8 cellular contexts compared by ENCODE assay signal in the genomic region with DNA sequence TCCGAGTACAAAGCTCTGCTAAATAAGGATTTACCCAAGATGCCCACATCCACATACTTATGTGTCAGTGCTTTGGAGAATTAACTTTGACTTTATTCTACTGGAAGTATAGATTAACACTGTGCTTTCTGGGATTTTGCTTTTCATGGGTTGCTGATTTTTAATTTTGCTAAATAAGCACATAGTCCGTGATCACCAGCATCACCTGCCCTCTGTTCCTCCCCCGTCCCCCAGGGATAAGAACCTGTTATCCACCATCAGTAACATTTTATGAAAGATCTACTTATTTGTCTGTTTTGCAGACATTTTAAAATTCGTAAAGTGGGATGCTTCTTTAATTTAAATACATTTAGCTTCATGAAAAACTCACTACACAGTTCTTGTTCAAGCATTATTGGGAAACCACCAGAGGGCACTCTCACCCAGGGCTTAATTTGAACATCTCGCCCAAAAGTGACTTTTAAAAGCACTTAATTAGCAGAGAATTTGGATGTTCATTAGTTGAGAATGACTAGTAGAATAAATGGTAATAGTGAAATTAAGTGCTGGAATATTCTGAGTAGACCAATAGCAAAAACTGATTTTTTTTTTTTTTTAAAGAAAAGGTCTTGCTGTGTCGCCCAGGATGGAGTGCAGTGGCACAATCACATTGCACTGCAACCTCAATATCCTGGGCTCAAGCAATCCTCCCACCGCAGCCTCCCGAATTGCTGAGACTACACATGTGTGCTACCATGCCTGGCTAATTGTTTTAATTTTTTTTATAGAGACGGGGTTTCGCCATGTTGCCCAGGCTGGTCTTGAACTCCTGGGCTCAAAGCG. TPM values are rescaled to one million over a fixed set of nuclear protein-coding genes. Genes with fewer than 3 reads are reported as not detected.
DNase-seq lines count a peak whose midpoint lies in the region; ATAC-seq, FAIRE-seq and TF ChIP-seq lines count a peak whose summit lies in the region.

No MANE protein-coding gene starts in this region.

- no peak overlapping the region for H2AK5ac ChIP-seq in neuronal stem cell (ENCODE audit: low read depth, low read length)

- no peak overlapping the region for H3K4me3 ChIP-seq in neuronal stem cell (ENCODE audit: low read length in 2 of 2)
- no peak overlapping the region for H3K4me3 ChIP-seq in upper lobe of right lung

- peak; percentile 5 for DNase-seq in SKM-1 (lab: John Stamatoyannopoulos, UW; ENCODE audit: unreplicated experiment)
- no peak for DNase-seq in SKM-1 treated with dmso at 0.1 percent for 144 hours (lab: John Stamatoyannopoulos, UW; ENCODE audit: unreplicated experiment)
- DNase-seq in NCI-H345 treated with DMSO at 0.1 percent for 48 hours (lab: John Stamatoyannopoulos, UW; ENCODE audit: unreplicated experiment) = peak; percentile 0
- peak; percentile 64 for DNase-seq in activated CD4-positive, alpha-beta memory T cell treated with anti-CD3 and anti-CD28 coated beads for 36 hours
- peak; percentile 21 for DNase-seq in neuronal stem cell (ENCODE audit: low spot score)
- no peak for DNase-seq in upper lobe of right lung

- no peak overlapping the region for H4K8ac ChIP-seq in neuronal stem cell (ENCODE audit: low read depth, low read length)

- H3K27ac ChIP-seq in neuronal stem cell (replicated peaks; ENCODE audit: low read length) = no peak overlapping the region
- no peak overlapping the region for H3K27ac ChIP-seq in upper lobe of right lung

- H3K27me3 Mint-ChIP-seq in activated CD4-positive, alpha-beta memory T cell treated with anti-CD3 and anti-CD28 coated beads for 36 hours = no peaks in the 10 kb centered on the region

- H2BK5ac ChIP-seq in neuronal stem cell (ENCODE audit: low read length) = no peak overlapping the region

- no peak overlapping the region for H3K9ac ChIP-seq in neuronal stem cell (ENCODE audit: low read depth, low read length, poor library complexity)

- H3K4ac ChIP-seq in neuronal stem cell (ENCODE audit: low read length) = no peak overlapping the region

- no peak overlapping the region for H4K91ac ChIP-seq in neuronal stem cell (ENCODE audit: low read depth, low read length, poor library complexity)

- H3K9me3 Mint-ChIP-seq in activated CD4-positive, alpha-beta memory T cell treated with anti-CD3 and anti-CD28 coated beads for 36 hours = no peaks in the 10 kb centered on the region

- TF ChIP-seq CTCF in upper lobe of right lung (IDR thresholded peaks at IDR 0.05) = peak; percentile 80

- no peak overlapping the region for H2BK12ac ChIP-seq in neuronal stem cell (ENCODE audit: low read length)

- no peak overlapping the region for H2BK120ac ChIP-seq in neuronal stem cell (ENCODE audit: low read depth, low read length)

- H3K18ac ChIP-seq in neuronal stem cell (ENCODE audit: low read length) = no peak overlapping the region

- no peak overlapping the region for H2BK15ac ChIP-seq in neuronal stem cell (ENCODE audit: low read length)

- H3K14ac ChIP-seq in neuronal stem cell (ENCODE audit: low read length) = no peak overlapping the region

- no peak overlapping the region for H2AFZ ChIP-seq in neuronal stem cell (ENCODE audit: low read length)

- WGBS in neuronal stem cell (ENCODE audit: extremely low coverage in 2 of 2, insufficient read length in 2 of 2, insufficient replicate concordance in 1 of 2), 2 donors = no CpG with 5 or more reads among the region's 11 CpGs

- CTCF ChIA-PET in activated CD4-positive, alpha-beta memory T cell treated with anti-CD3 and anti-CD28 coated beads for 36 hours (lab: Charles Lee) = interaction anchor here (0.5 to 8.1 kb wide), 50 partner anchors 9 to 1166 kb away, joined by 3 to 304 read pairs (median 4); a partner anchor contains a TSS

- intact Hi-C loops in activated CD4-positive, alpha-beta memory T cell treated with anti-CD3 and anti-CD28 coated beads for 36 hours (cut with micrococcal nuclease) = loop anchor here (2.0 to 5.0 kb wide), 5 partner anchors 66 to 600 kb away; no protein-coding TSS in a partner anchor
- intact Hi-C loops in upper lobe of right lung (cut with DNase I) = loop anchor here (5.0 kb wide), 1 partner anchor 599 kb away; no protein-coding TSS in a partner anchor

- H3K4me3 Mint-ChIP-seq in activated CD4-positive, alpha-beta memory T cell treated with anti-CD3 and anti-CD28 coated beads for 36 hours = no peak overlapping the region

- H3K79me1 ChIP-seq in neuronal stem cell (ENCODE audit: low read depth, low read length) = no peaks in the 10 kb centered on the region

- no peaks in the 10 kb centered on the region for H3K36me3 Mint-ChIP-seq in activated CD4-positive, alpha-beta memory T cell treated with anti-CD3 and anti-CD28 coated beads for 36 hours

- H3K23ac ChIP-seq in neuronal stem cell (ENCODE audit: low read depth, low read length, poor library complexity) = no peak overlapping the region

- H3K4me1 ChIP-seq in neuronal stem cell (ENCODE audit: control insufficient read depth in 2 of 2, insufficient read depth in 1 of 2, low read depth in 1 of 2, low read length in 2 of 2) = no peaks in the 10 kb centered on the region
- no peaks in the 10 kb centered on the region for H3K4me1 ChIP-seq in upper lobe of right lung

- no peak overlapping the region for H3K27ac Mint-ChIP-seq in activated CD4-positive, alpha-beta memory T cell treated with anti-CD3 and anti-CD28 coated beads for 36 hours

- H3K4me2 ChIP-seq in neuronal stem cell (ENCODE audit: insufficient read depth, low read length, poor library complexity, severe bottlenecking) = no peak overlapping the region

- H3K9me3 ChIP-seq in neuronal stem cell (replicated peaks in 1 of 2; ENCODE audit: control insufficient read depth in 2 of 2, insufficient read depth in 1 of 2, low read depth in 1 of 2, low read length in 2 of 2) (no peaks in the 10 kb centered on the region), upper lobe of right lung (no peaks in the 10 kb centered on the region)

- peaks cover 5 to 76% of the 10 kb centered on the region in 2 donors for H3K36me3 ChIP-seq in neuronal stem cell (replicated peaks in 1 of 2; ENCODE audit: control insufficient read depth in 2 of 2, insufficient read depth in 2 of 2, low read length in 2 of 2)
- peaks cover 29% of the 10 kb centered on the region for H3K36me3 ChIP-seq in upper lobe of right lung

- ATAC-seq in upper lobe of right lung (peak; percentile 61), HG03469 (IDR thresholded peaks at IDR 0.05; ENCODE audit: unreplicated experiment) (no peak)

- peak; percentile 62 for FAIRE-seq in endometrium (lab: Jason Lieb, UNC)

- no peaks in the 10 kb centered on the region for H3K27me3 ChIP-seq in neuronal stem cell (ENCODE audit: control insufficient read depth in 3 of 3, insufficient read depth in 3 of 3, low read depth in 1 of 3, low read length in 3 of 3)
- no peaks in the 10 kb centered on the region for H3K27me3 ChIP-seq in upper lobe of right lung

- POLR2A ChIA-PET in activated CD4-positive, alpha-beta memory T cell treated with anti-CD3 and anti-CD28 coated beads for 36 hours (lab: Charles Lee) = interaction anchor here (0.9 kb wide), 1 partner anchor 600 kb away, joined by 3 read pairs; no protein-coding TSS in a partner anchor

- H3K4me1 Mint-ChIP-seq in activated CD4-positive, alpha-beta memory T cell treated with anti-CD3 and anti-CD28 coated beads for 36 hours (ENCODE audit: low read depth) = peaks cover 10% of the 10 kb centered on the region

RNA-seq across cellular contexts. Expression of a gene that starts 35.7 kb away (rescaled TPM):
- total RNA-seq in activated CD4-positive, alpha-beta memory T cell treated with anti-CD3 and anti-CD28 coated beads for 36 hours = 10 to 100 TPM; 65.0 to 67.6 TPM
- 127 TPM for polyA plus RNA-seq in neuronal stem cell (2013, experiment 1 of 2)
- polyA plus RNA-seq in neuronal stem cell (2013, experiment 2 of 2) = 137 TPM
- 49.4 TPM for total RNA-seq in upper lobe of right lung

Comparison
In these comparisons a context has a peak if more than half of its experiments do, and no peak if none do; other contexts are left out.
1. DNase-seq: peak in SKM-1 (single experiment), NCI-H345 treated with DMSO at 0.1 percent for 48 hours (single experiment), activated CD4-positive, alpha-beta memory T cell treated with anti-CD3 and anti-CD28 coated beads for 36 hours (single experiment) and neuronal stem cell (single experiment); none in SKM-1 treated with dmso at 0.1 percent for 144 hours (single experiment) and upper lobe of right lung (single experiment).